In the genomic region with DNA sequence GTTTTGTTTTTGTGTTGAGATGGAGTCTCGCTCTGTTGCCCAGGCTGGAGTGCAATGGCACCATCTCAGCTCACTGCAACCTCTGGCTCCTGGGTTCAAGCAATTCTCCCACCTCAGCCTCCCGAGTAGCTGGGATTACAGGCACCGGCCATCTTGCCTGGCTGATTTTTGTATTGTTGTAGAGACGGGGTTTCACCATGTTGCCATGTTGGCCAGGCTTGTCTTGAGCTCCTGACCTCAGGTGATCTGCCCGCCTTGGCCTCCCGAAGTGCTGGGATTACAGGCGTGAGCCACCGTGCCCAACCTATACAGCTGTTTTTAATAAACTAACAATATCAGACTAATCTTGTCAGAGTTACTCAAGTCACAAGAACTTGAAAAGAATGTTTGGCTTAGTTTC, we compare ENCODE assay signal across 7 cellular contexts.
DNase-seq lines count a peak whose midpoint lies in the region; ATAC-seq and TF ChIP-seq lines count a peak whose summit lies in the region.
"Not testable (repeated sequence)": the region's sequence is repeated elsewhere in the genome, so short reads cannot be mapped to it uniquely, and the experiment has no call there.

No MANE protein-coding gene starts in this region.

- peaks cover 13% of the 10 kb centered on the region for H3K4me1 Mint-ChIP-seq in activated T-cell treated with anti-CD3 and anti-CD28 coated beads, Interleukin-2, amount 50 U/mL, for 72 hours (ENCODE audit: low read depth)
- H3K4me1 Mint-ChIP-seq in chondrocyte (ENCODE audit: low read depth); type B pancreatic cell (ENCODE audit: unreplicated experiment): not testable (repeated sequence)

- TF ChIP-seq POLR2A in esophagus muscularis mucosa (IDR thresholded peaks at IDR 0.05; ENCODE audit: low read depth), result not testable (repeated sequence)

- not testable (repeated sequence) for H3K4me1 ChIP-seq in esophagus muscularis mucosa

- H3K36me3 ChIP-seq in esophagus muscularis mucosa, result not testable (repeated sequence)

- not testable (repeated sequence) for H3K4me3 Mint-ChIP-seq in activated T-cell treated with anti-CD3 and anti-CD28 coated beads, Interleukin-2, amount 50 U/mL, for 72 hours; chondrocyte (ENCODE audit: unreplicated experiment); type B pancreatic cell

- TF ChIP-seq CTCF in AG10803 (conservative IDR thresholded peaks at IDR 0.05; ENCODE audit: low read length); chondrocyte (IDR thresholded peaks at IDR 0.05); esophagus muscularis mucosa (IDR thresholded peaks at IDR 0.05); type B pancreatic cell (conservative IDR thresholded peaks at IDR 0.05): not testable (repeated sequence)

- peak overlapping the region; percentile 33 for H3K27ac Mint-ChIP-seq in activated T-cell treated with anti-CD3 and anti-CD28 coated beads, Interleukin-2, amount 50 U/mL, for 72 hours
- H3K27ac Mint-ChIP-seq in chondrocyte (ENCODE audit: unreplicated experiment); type B pancreatic cell: not testable (repeated sequence)

- not testable (repeated sequence) for H3K36me3 Mint-ChIP-seq in activated T-cell treated with anti-CD3 and anti-CD28 coated beads, Interleukin-2, amount 50 U/mL, for 72 hours (ENCODE audit: insufficient read depth in 2 of 2); chondrocyte (ENCODE audit: low read depth)
- H3K36me3 Mint-ChIP-seq in type B pancreatic cell, result peaks cover 23% of the 10 kb centered on the region

- DNase-seq in AG10803 (ENCODE audit: low read depth) (peak; percentile 11), chondrocyte (ENCODE audit: low spot score) (peak; percentile 28), esophagus muscularis mucosa (ENCODE audit: extremely low spot score) (peak; percentile 26), iris pigment epithelial cell (ENCODE audit: low read depth) (peak; percentile 9), mesenteric fat pad (ENCODE audit: low spot score) (peak; percentile 85), type B pancreatic cell (ENCODE audit: extremely low spot score, unreplicated experiment) (peak; percentile 13)
- not testable (repeated sequence) for DNase-seq in activated T-cell treated with anti-CD3 and anti-CD28 coated beads, Interleukin-2, amount 50 U/mL, for 72 hours

- WGBS in esophagus muscularis mucosa, result 88% methylated on average over 8 of the region's 8 CpGs

- not testable (repeated sequence) for ATAC-seq in activated T-cell treated with anti-CD3 and anti-CD28 coated beads, Interleukin-2, amount 50 U/mL, for 72 hours (replicated peaks in 1 of 2)

- TF ChIP-seq EP300 in esophagus muscularis mucosa (IDR thresholded peaks at IDR 0.05), result not testable (repeated sequence)

- intact Hi-C loops in esophagus muscularis mucosa (cut with DNase I), result not testable (repeated sequence)

- not testable (repeated sequence) for H3K9me3 ChIP-seq in esophagus muscularis mucosa

- not testable (repeated sequence) for H3K27me3 Mint-ChIP-seq in activated T-cell treated with anti-CD3 and anti-CD28 coated beads, Interleukin-2, amount 50 U/mL, for 72 hours (ENCODE audit: low read depth); chondrocyte (ENCODE audit: low read depth); type B pancreatic cell

- not testable (repeated sequence) for H3K4me3 ChIP-seq in AG10803 (ENCODE audit: low read length); esophagus muscularis mucosa

- H3K27me3 ChIP-seq in esophagus muscularis mucosa, result not testable (repeated sequence)

- H3K27ac ChIP-seq in esophagus muscularis mucosa (replicated peaks in 1 of 4), result not testable (repeated sequence)

- H3K9me3 Mint-ChIP-seq in activated T-cell treated with anti-CD3 and anti-CD28 coated beads, Interleukin-2, amount 50 U/mL, for 72 hours; chondrocyte (ENCODE audit: low read depth); type B pancreatic cell: not testable (repeated sequence)
